ENCODE assay signal across 18 cellular contexts in the genomic region with DNA sequence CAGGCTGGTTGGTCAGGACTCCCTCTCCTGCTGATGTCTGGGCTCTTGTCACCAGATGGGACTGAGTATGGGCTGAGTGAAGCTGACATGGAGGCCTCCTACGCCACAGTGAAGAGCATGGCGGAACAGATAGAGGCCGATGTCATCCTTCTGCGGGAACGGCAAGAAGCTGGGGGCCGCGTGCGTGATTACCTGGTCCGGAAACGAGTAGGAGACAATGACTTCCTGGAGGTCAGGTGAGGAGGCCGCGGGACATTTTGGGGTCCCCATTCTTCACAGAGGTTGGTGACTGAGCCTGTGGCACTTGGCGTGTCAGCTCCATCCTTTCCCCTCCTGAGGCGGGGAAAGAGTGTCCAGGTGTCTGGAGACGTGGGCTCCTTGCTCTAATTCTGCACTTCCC. TPM values are rescaled to one million over a fixed set of nuclear protein-coding genes. Genes with fewer than 3 reads are reported as not detected.
DNase-seq lines count a peak whose midpoint lies in the region; ATAC-seq and TF ChIP-seq lines count a peak whose summit lies in the region.
"Had no signal": no experiment of that assay in that cellular context is flagged by ENCODE, and none has a peak within 500 bp of the region (broad histone marks: within the 10 kb centered on the region; RNA-seq: fewer than 3 reads in every experiment).

No MANE protein-coding gene starts in this region.

- no peaks in the 10 kb centered on the region for H3K9me3 Mint-ChIP-seq in activated naive CD8-positive, alpha-beta T cell treated with anti-CD3 and anti-CD28 coated beads, Interleukin-2, amount 10 ng/mL, durations not matched to agents 7 days and 5 days
- H3K9me3 Mint-ChIP-seq in activated naive CD8-positive, alpha-beta T cell treated with anti-CD3 and anti-CD28 coated beads for 36 hours = no peaks in the 10 kb centered on the region
- no peaks in the 10 kb centered on the region for H3K9me3 Mint-ChIP-seq in nephron progenitor cell
- H3K9me3 Mint-ChIP-seq: CD8-positive, alpha-beta T cell had no signal

- DNase-seq in activated naive CD8-positive, alpha-beta T cell treated with anti-CD3 and anti-CD28 coated beads, Interleukin-2, amount 10 ng/mL, durations not matched to agents 7 days and 5 days = no peak
- DNase-seq in activated naive CD8-positive, alpha-beta T cell treated with anti-CD3 and anti-CD28 coated beads for 36 hours = no peak
- DNase-seq in T-helper 17 cell (peak in 1 of 3 donors; percentile 5), nephron progenitor cell (no peak), upper lobe of right lung (peak; percentile 57), CD1c-positive myeloid dendritic cell (ENCODE audit: extremely low spot score) (no peak)
- DNase-seq: Calu3; CD8-positive, alpha-beta T cell; H7; KG1; MV-4-11; NCI-H1694 treated with DMSO at 0.1 percent for 48 hours; OCI-M1; SHP77 treated with DMSO at 0.1 percent for 48 hours had no signal

- H3K36me3 Mint-ChIP-seq in activated naive CD8-positive, alpha-beta T cell treated with anti-CD3 and anti-CD28 coated beads, Interleukin-2, amount 10 ng/mL, durations not matched to agents 7 days and 5 days = peaks cover 7% of the 10 kb centered on the region
- peaks cover 18% of the 10 kb centered on the region for H3K36me3 Mint-ChIP-seq in activated naive CD8-positive, alpha-beta T cell treated with anti-CD3 and anti-CD28 coated beads for 36 hours
- H3K36me3 Mint-ChIP-seq in T-helper 17 cell (ENCODE audit: low read depth) = peaks cover 2% of the 10 kb centered on the region
- peaks cover 28% of the 10 kb centered on the region for H3K36me3 Mint-ChIP-seq in nephron progenitor cell (ENCODE audit: low read depth)

- H3K4me1 ChIP-seq in upper lobe of right lung = peaks cover 14% of the 10 kb centered on the region

- H3K36me3 ChIP-seq in upper lobe of right lung = peaks cover 31% of the 10 kb centered on the region

- TF ChIP-seq CTCF in nephron progenitor cell (IDR thresholded peaks at IDR 0.05) (no peak), upper lobe of right lung (IDR thresholded peaks at IDR 0.05) (no peak)

- no peak overlapping the region for H3K27ac ChIP-seq in upper lobe of right lung
- H3K27ac ChIP-seq: A549, BLaER1 had no signal

- intact Hi-C loops in upper lobe of right lung (cut with DNase I) = no loop called here

- H3K27ac Mint-ChIP-seq in activated naive CD8-positive, alpha-beta T cell treated with anti-CD3 and anti-CD28 coated beads, Interleukin-2, amount 10 ng/mL, durations not matched to agents 7 days and 5 days = peak overlapping the region; percentile 39
- no peak overlapping the region for H3K27ac Mint-ChIP-seq in activated naive CD8-positive, alpha-beta T cell treated with anti-CD3 and anti-CD28 coated beads for 36 hours
- H3K27ac Mint-ChIP-seq in T-helper 17 cell (peak overlapping the region; percentile 14), nephron progenitor cell (peak overlapping the region; percentile 73)

- POLR2A ChIA-PET in activated naive CD8-positive, alpha-beta T cell treated with anti-CD3 and anti-CD28 coated beads, Interleukin-2, amount 10 ng/mL, durations not matched to agents 7 days and 5 days (lab: Charles Lee) = interaction anchor here (1.0 to 2.1 kb wide), 2 partner anchors 18 to 35 kb away, joined by 3 to 4 read pairs; no protein-coding TSS in a partner anchor

- no peaks in the 10 kb centered on the region for H3K27me3 ChIP-seq in upper lobe of right lung
- H3K27me3 ChIP-seq: BLaER1 had no signal

- H3K4me3 Mint-ChIP-seq in activated naive CD8-positive, alpha-beta T cell treated with anti-CD3 and anti-CD28 coated beads, Interleukin-2, amount 10 ng/mL, durations not matched to agents 7 days and 5 days = no peak overlapping the region
- no peak overlapping the region for H3K4me3 Mint-ChIP-seq in activated naive CD8-positive, alpha-beta T cell treated with anti-CD3 and anti-CD28 coated beads for 36 hours
- H3K4me3 Mint-ChIP-seq in T-helper 17 cell (no peak overlapping the region), nephron progenitor cell (no peak overlapping the region)
- H3K4me3 Mint-ChIP-seq: CD8-positive, alpha-beta T cell had no signal

- H3K9me3 ChIP-seq in T-helper 17 cell (ENCODE audit: control insufficient read depth, low read length, poor library complexity, severe bottlenecking) (no peaks in the 10 kb centered on the region), upper lobe of right lung (no peaks in the 10 kb centered on the region)
- H3K9me3 ChIP-seq: A549, BLaER1 had no signal

- no peak for ATAC-seq in activated naive CD8-positive, alpha-beta T cell treated with anti-CD3 and anti-CD28 coated beads, Interleukin-2, amount 10 ng/mL, durations not matched to agents 7 days and 5 days (ENCODE audit: low read depth)
- ATAC-seq in T-helper 17 cell (no peak), upper lobe of right lung (no peak), HG02970 (IDR thresholded peaks at IDR 0.05; ENCODE audit: low FRiP score, unreplicated experiment) (no peak)
- ATAC-seq: A549; CD8-positive, alpha-beta T cell; GM12878 had no signal

- no peak overlapping the region for H3K4me3 ChIP-seq in upper lobe of right lung
- H3K4me3 ChIP-seq: A549, BLaER1, GM12878 had no signal

- H3K4me1 Mint-ChIP-seq in activated naive CD8-positive, alpha-beta T cell treated with anti-CD3 and anti-CD28 coated beads, Interleukin-2, amount 10 ng/mL, durations not matched to agents 7 days and 5 days = peaks cover 32% of the 10 kb centered on the region
- H3K4me1 Mint-ChIP-seq in activated naive CD8-positive, alpha-beta T cell treated with anti-CD3 and anti-CD28 coated beads for 36 hours = peaks cover 40% of the 10 kb centered on the region
- peaks cover 38% of the 10 kb centered on the region for H3K4me1 Mint-ChIP-seq in T-helper 17 cell
- H3K4me1 Mint-ChIP-seq in nephron progenitor cell = peaks cover 63% of the 10 kb centered on the region

- no peaks in the 10 kb centered on the region for H3K27me3 Mint-ChIP-seq in activated naive CD8-positive, alpha-beta T cell treated with anti-CD3 and anti-CD28 coated beads, Interleukin-2, amount 10 ng/mL, durations not matched to agents 7 days and 5 days
- no peaks in the 10 kb centered on the region for H3K27me3 Mint-ChIP-seq in activated naive CD8-positive, alpha-beta T cell treated with anti-CD3 and anti-CD28 coated beads for 36 hours
- H3K27me3 Mint-ChIP-seq in T-helper 17 cell (no peaks in the 10 kb centered on the region), nephron progenitor cell (ENCODE audit: low read depth, poor library complexity) (peaks cover 4% of the 10 kb centered on the region)

RNA-seq across cellular contexts. Expression of gene GTPBP1, which starts 10.1 kb away (rescaled TPM):
- total RNA-seq in activated naive CD8-positive, alpha-beta T cell treated with anti-CD3 and anti-CD28 coated beads, Interleukin-2, amount 10 ng/mL, durations not matched to agents 7 days and 5 days = 10 to 100 TPM; 98.6 TPM
- total RNA-seq in activated naive CD8-positive, alpha-beta T cell treated with anti-CD3 and anti-CD28 coated beads for 36 hours = 10 to 100 TPM; 82.4 TPM
- total RNA-seq in T-helper 17 cell = 100 to 1,000 TPM; 220 to 235 TPM
- 72.5 TPM for total RNA-seq in upper lobe of right lung

RNA-seq across cellular contexts. Expression of gene JOSD1, which starts 15.1 kb away (rescaled TPM):
- 10 to 100 TPM; 59.1 to 61.6 TPM for total RNA-seq in activated naive CD8-positive, alpha-beta T cell treated with anti-CD3 and anti-CD28 coated beads, Interleukin-2, amount 10 ng/mL, durations not matched to agents 7 days and 5 days
- 10 to 100 TPM; 79.4 to 83.7 TPM for total RNA-seq in activated naive CD8-positive, alpha-beta T cell treated with anti-CD3 and anti-CD28 coated beads for 36 hours
- total RNA-seq in T-helper 17 cell (100 to 1,000 TPM; 132 to 157 TPM), upper lobe of right lung (52.1 TPM)

RNA-seq across cellular contexts. Expression of gene TOMM22, which starts 34.1 kb away (rescaled TPM):
- total RNA-seq in activated naive CD8-positive, alpha-beta T cell treated with anti-CD3 and anti-CD28 coated beads, Interleukin-2, amount 10 ng/mL, durations not matched to agents 7 days and 5 days = 10 to 100 TPM; 58.7 to 60.4 TPM
- 100 to 1,000 TPM; 193 to 211 TPM for total RNA-seq in activated naive CD8-positive, alpha-beta T cell treated with anti-CD3 and anti-CD28 coated beads for 36 hours
- 10 to 100 TPM; 56.3 to 63.5 TPM for total RNA-seq in T-helper 17 cell
- total RNA-seq in upper lobe of right lung = 51.6 TPM

RNA-seq across cellular contexts. Expression of gene SUN2, which starts 39.9 kb away (rescaled TPM):
- 100 to 1,000 TPM; 607 to 626 TPM for total RNA-seq in activated naive CD8-positive, alpha-beta T cell treated with anti-CD3 and anti-CD28 coated beads, Interleukin-2, amount 10 ng/mL, durations not matched to agents 7 days and 5 days
- 10 to 100 TPM; 72.3 to 74.2 TPM for total RNA-seq in activated naive CD8-positive, alpha-beta T cell treated with anti-CD3 and anti-CD28 coated beads for 36 hours
- total RNA-seq in T-helper 17 cell = 100 to 1,000 TPM; 426 to 485 TPM
- 242 TPM for total RNA-seq in upper lobe of right lung

RNA-seq across cellular contexts. Expression of gene CBY1, which starts 59.4 kb away (rescaled TPM):
- total RNA-seq in activated naive CD8-positive, alpha-beta T cell treated with anti-CD3 and anti-CD28 coated beads, Interleukin-2, amount 10 ng/mL, durations not matched to agents 7 days and 5 days = 10 to 100 TPM; 20.1 to 22.4 TPM
- total RNA-seq in activated naive CD8-positive, alpha-beta T cell treated with anti-CD3 and anti-CD28 coated beads for 36 hours = 10 to 100 TPM; 11.5 to 11.9 TPM
- 10 to 100 TPM; 11.9 to 12.3 TPM for total RNA-seq in T-helper 17 cell
- total RNA-seq in upper lobe of right lung = 34.6 TPM
